2 cellular contexts compared by ENCODE assay signal in genomic region chr13:111140562-111141105, GRCh38.
TF ChIP-seq lines count a peak whose summit lies in the region.

No MANE protein-coding gene starts in this region.

TF ChIP-seq in HepG2, 621 proteins besides CTCF, POLR2A, EP300 and RAD21:
- peak; percentile 52; the same call in 1 of the 2 replicates for TF ChIP-seq ZBTB26 (CRISPR knock-in tag; IDR thresholded peaks at IDR 0.05; ENCODE audit: borderline replicate concordance)
- peak; percentile 78 for TF ChIP-seq ZNF121 (CRISPR knock-in tag; IDR thresholded peaks at IDR 0.05)
- TF ChIP-seq ZNF577 (CRISPR knock-in tag; IDR thresholded peaks at IDR 0.05; ENCODE audit: borderline replicate concordance, low read depth), result no peak

TF ChIP-seq in K562, 482 proteins besides CTCF, POLR2A, EP300 and RAD21:
- TF ChIP-seq ZNF121 (CRISPR knock-in tag; conservative IDR thresholded peaks at IDR 0.05) (peak; percentile 57), ZBTB7A (IDR thresholded peaks at IDR 0.05; ENCODE audit: borderline replicate concordance, control insufficient read depth, low read depth, low read length) (no peak)
